17 cellular contexts compared by ENCODE assay signal in the genomic region with DNA sequence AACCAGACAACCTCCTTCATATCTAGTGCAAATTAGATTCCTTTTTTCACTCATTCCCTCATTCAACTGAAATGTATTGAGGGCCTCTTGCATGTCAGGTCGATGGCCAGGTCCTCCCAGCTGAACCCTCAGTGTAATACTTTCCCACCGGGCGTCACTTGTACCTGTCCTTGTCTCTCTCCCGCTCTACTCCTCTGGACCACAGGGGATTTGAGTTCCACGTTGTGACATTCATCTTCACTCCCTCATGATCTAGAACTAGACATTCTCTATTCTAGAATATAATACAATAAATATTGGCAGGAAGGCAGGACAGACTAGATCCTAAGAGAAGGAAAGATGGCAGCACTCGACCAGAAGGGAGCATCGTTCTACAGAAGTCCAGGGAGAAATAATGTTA.
DNase-seq lines count a peak whose midpoint lies in the region; ATAC-seq and TF ChIP-seq lines count a peak whose summit lies in the region.
"Had no signal": no experiment of that assay in that cellular context is flagged by ENCODE, and none has a peak within 500 bp of the region (broad histone marks: within the 10 kb centered on the region; RNA-seq: fewer than 3 reads in every experiment).

No MANE protein-coding gene starts in this region.

- DNase-seq in foreskin keratinocyte (no peak), osteoblast (ENCODE audit: insufficient read length, low spot score, missing footprints) (no peak), NCI-H2227 (lab: John Stamatoyannopoulos, UW; ENCODE audit: unreplicated experiment) (no peak), NCI-H146 treated with DMSO at 0.1 percent for 48 hours (lab: John Stamatoyannopoulos, UW; ENCODE audit: unreplicated experiment) (no peak)
- DNase-seq: 8988T; ACHN; BE2C; C1 segment of cervical spinal cord; CD4-positive, alpha-beta memory T cell; CD4-positive, CD25-positive, alpha-beta regulatory T cell; CD8-positive, alpha-beta memory T cell; COR-L47; DMS79 treated with DMSO at 0.1 percent for 48 hours; GF-D8 had no signal

- CTCF ChIA-PET in HEK293 (lab: Yijun Ruan, JAX), result interaction anchor here (1.1 kb wide), 1 partner anchor 26 kb away, joined by 4 read pairs; no protein-coding TSS in a partner anchor

- ATAC-seq in foreskin keratinocyte (no peak), HG02884 (IDR thresholded peaks at IDR 0.05; ENCODE audit: unreplicated experiment) (no peak)

- no peaks in the 10 kb centered on the region for H3K79me2 ChIP-seq in osteoblast (ENCODE audit: insufficient read depth, low read length)

- no peak overlapping the region for H3K27ac ChIP-seq in HEK293 (ENCODE audit: extremely low read depth, low read depth, low read length)
- no peak overlapping the region for H3K27ac ChIP-seq in foreskin keratinocyte
- no peak overlapping the region for H3K27ac ChIP-seq in osteoblast (ENCODE audit: low read depth, low read length)
- H3K27ac ChIP-seq: BLaER1 had no signal

- TF ChIP-seq CTCF in HEK293 (tag by site-specific recombination; IDR thresholded peaks at IDR 0.05) (no peak), foreskin keratinocyte (conservative IDR thresholded peaks at IDR 0.05) (peak; percentile 19), osteoblast (IDR thresholded peaks at IDR 0.05; ENCODE audit: extremely low read depth, low read depth, low read length) (peak; percentile 9)

- H3K36me3 ChIP-seq in HEK293 (ENCODE audit: control insufficient read depth in 2 of 2, insufficient read depth in 1 of 2, low read length in 2 of 2) (no peaks in the 10 kb centered on the region), osteoblast (ENCODE audit: insufficient read depth, low read length) (no peaks in the 10 kb centered on the region)
- H3K36me3 ChIP-seq: BE2C, BLaER1 had no signal

- no peak overlapping the region for H3K4me3 ChIP-seq in HEK293 (ENCODE audit: low read depth, low read length)
- no peak overlapping the region for H3K4me3 ChIP-seq in osteoblast (ENCODE audit: insufficient read depth, low read length)
- H3K4me3 ChIP-seq: BLaER1 had no signal

- H3K4me1 ChIP-seq in HEK293 (ENCODE audit: control insufficient read depth, insufficient read depth, low read length) (no peaks in the 10 kb centered on the region), foreskin keratinocyte (no peaks in the 10 kb centered on the region), osteoblast (ENCODE audit: insufficient read depth, low read length) (no peaks in the 10 kb centered on the region)
- H3K4me1 ChIP-seq: BE2C, BLaER1 had no signal

- H3K9me3 ChIP-seq in HEK293 (ENCODE audit: control insufficient read depth, insufficient read depth, low read depth, low read length) (no peaks in the 10 kb centered on the region), osteoblast (ENCODE audit: low read depth, low read length) (no peaks in the 10 kb centered on the region)
- H3K9me3 ChIP-seq: BE2C, BLaER1 had no signal

- POLR2A ChIA-PET in HEK293 (lab: Yijun Ruan, JAX), result no interaction called here

- no peak overlapping the region for H2AFZ ChIP-seq in osteoblast (ENCODE audit: low read length)

- H4K20me1 ChIP-seq in osteoblast (ENCODE audit: insufficient read depth, low read length), result no peaks in the 10 kb centered on the region
- H4K20me1 ChIP-seq: BLaER1 had no signal

- H3K4me2 ChIP-seq in osteoblast (ENCODE audit: insufficient read depth, low read length), result no peak overlapping the region
- H3K4me2 ChIP-seq: BLaER1 had no signal

- H3K27me3 ChIP-seq in foreskin keratinocyte (peaks cover 6% of the 10 kb centered on the region), osteoblast (ENCODE audit: insufficient read depth, low read length) (peaks cover 3% of the 10 kb centered on the region)
- H3K27me3 ChIP-seq: BE2C, BLaER1 had no signal

TF ChIP-seq in HEK293, 187 proteins besides CTCF, POLR2A, EP300 and RAD21:
- TF ChIP-seq ZNF600 (tag by site-specific recombination; IDR thresholded peaks at IDR 0.05) (no peak), ZNF133 (tag by site-specific recombination; IDR thresholded peaks at IDR 0.05) (peak; percentile 54)
